ENCODE assay signal across 1 cellular context in genomic region chr19:38647966-38648788, GRCh38.
TF ChIP-seq lines count a peak whose summit lies in the region.

No MANE protein-coding gene starts in this region.

TF ChIP-seq in K562, 482 proteins besides CTCF, POLR2A, EP300 and RAD21 (continued from another document):
- TF ChIP-seq MLLT1 (IDR thresholded peaks at IDR 0.05): peak; percentile 12 to 21; a peak in 1 of 4 replicates
- no peak for TF ChIP-seq NFE2L1 (tag; IDR thresholded peaks at IDR 0.05; ENCODE audit: borderline replicate concordance, low read depth)
- TF ChIP-seq PPARD (CRISPR knock-in tag; IDR thresholded peaks at IDR 0.05): no peak
- TF ChIP-seq NKRF (IDR thresholded peaks at IDR 0.05; ENCODE audit: borderline replicate concordance): peak; percentile 5; the same call in 1 of the 2 replicates
- TF ChIP-seq HOXB6 (CRISPR knock-in tag; IDR thresholded peaks at IDR 0.05; ENCODE audit: borderline replicate concordance): no peak
- TF ChIP-seq MYC (IDR thresholded peaks at IDR 0.05; ENCODE audit: low read depth, low read length): no peak
- TF ChIP-seq MYC (CRISPR knock-in tag; IDR thresholded peaks at IDR 0.05; ENCODE audit: borderline replicate concordance, low read depth): 0 out of 2 replicates have a peak, but pooled peaks have one; percentile 51
- TF ChIP-seq IRF9 (tag; IDR thresholded peaks at IDR 0.05): no peak
- no peak for TF ChIP-seq EWSR1 (IDR thresholded peaks at IDR 0.05; ENCODE audit: borderline replicate concordance, low read depth, partially characterized antibody)
- no peak for TF ChIP-seq CHD7 (IDR thresholded peaks at IDR 0.05; ENCODE audit: low read depth, low read length)
- TF ChIP-seq ZNF707 (CRISPR knock-in tag; conservative IDR thresholded peaks at IDR 0.05): no peak
- no peak for TF ChIP-seq STAT5A (IDR thresholded peaks at IDR 0.05; ENCODE audit: borderline replicate concordance, low read length)
